ENCODE assay signal across 27 cellular contexts in the genomic region with DNA sequence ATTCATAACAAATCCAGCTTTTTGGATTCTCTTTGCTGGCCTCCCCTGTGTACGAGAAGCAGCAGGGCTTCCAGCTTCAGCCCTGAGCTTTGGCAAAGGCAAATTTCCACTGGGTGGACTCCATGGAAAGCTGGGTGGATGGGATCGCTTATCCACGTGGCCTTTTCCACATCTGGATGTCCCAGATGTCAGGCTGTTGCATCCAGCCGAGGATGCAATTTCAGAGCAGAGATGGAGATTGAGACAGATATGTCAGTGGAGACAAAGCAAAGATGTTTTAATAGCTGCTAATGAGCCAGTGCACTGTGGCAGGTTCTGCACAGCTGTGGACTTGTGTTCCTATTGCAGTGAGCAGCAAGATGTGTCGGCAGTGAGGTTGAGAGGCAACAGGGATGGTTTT. TPM values are rescaled to one million over a fixed set of nuclear protein-coding genes. Genes with fewer than 3 reads are reported as not detected.
A peak's percentile ranks its signal among the peaks of the same experiment; 100 is the strongest.
DNase-seq lines count a peak whose midpoint lies in the region; ATAC-seq and TF ChIP-seq lines count a peak whose summit lies in the region.
"Had no signal": no experiment of that assay in that cellular context is flagged by ENCODE, and none has a peak within 500 bp of the region (broad histone marks: within the 10 kb centered on the region; RNA-seq: fewer than 3 reads in every experiment).

No MANE protein-coding gene starts in this region.

- no peaks in the 10 kb centered on the region for H3F3A ChIP-seq in SK-N-SH (replicated peaks; ENCODE audit: insufficient read depth)

- H3K27ac ChIP-seq in SK-N-SH (ENCODE audit: low read depth in 2 of 2, low read length in 1 of 2), result peak overlapping the region in 1 of 2 experiments; percentile 64; a peak in 2 of 4 replicates
- H3K27ac ChIP-seq: HL-60, PC-9, SK-N-MC had no signal

- peak; percentile 3; the same call in 1 of the 2 replicates for TF ChIP-seq RAD21 in SK-N-SH (IDR thresholded peaks at IDR 0.05; ENCODE audit: low read length)

- 15% methylated on average over 5 of the region's 5 CpGs for WGBS in SK-N-SH (ENCODE audit: low lambda C conversion rate)

- no peak overlapping the region for H2AFZ ChIP-seq in SK-N-SH (ENCODE audit: low read depth)
- H2AFZ ChIP-seq: PC-9 had no signal

- ATAC-seq in HG03135 (IDR thresholded peaks at IDR 0.05; ENCODE audit: unreplicated experiment), result no peak
- ATAC-seq: HepG2, K562 had no signal

- no peaks in the 10 kb centered on the region for H3K79me2 ChIP-seq in SK-N-SH (ENCODE audit: insufficient read depth)

- CTCF ChIA-PET in SK-N-SH (lab: Yijun Ruan, JAX), result interaction anchor here (0.9 to 2.5 kb wide), 13 partner anchors 9 to 563 kb away, joined by 3 to 13 read pairs (median 4); a partner anchor contains a TSS

- no peak for TF ChIP-seq CTCF in SK-N-SH (IDR thresholded peaks at IDR 0.05)

- H3K36me3 ChIP-seq in SK-N-SH (replicated peaks in 1 of 2; ENCODE audit: control insufficient read depth in 1 of 2, insufficient read depth in 2 of 2, low read length in 1 of 2), result no peaks in the 10 kb centered on the region
- H3K36me3 ChIP-seq: BE2C had no signal

- TF ChIP-seq EP300 in SK-N-SH (IDR thresholded peaks at IDR 0.05; ENCODE audit: borderline replicate concordance in 1 of 2, low read depth in 1 of 2, low read length in 1 of 2), result peak in 1 of 2 experiments; percentile 94; a peak in 2 of 4 replicates

- POLR2A ChIA-PET in SK-N-SH (lab: Yijun Ruan, JAX), result interaction anchor here (1.2 to 1.8 kb wide), 2 partner anchors 13 to 15 kb away, joined by 4 to 8 read pairs; no protein-coding TSS in a partner anchor

- H3K9me3 ChIP-seq in SK-N-SH, result no peaks in the 10 kb centered on the region
- H3K9me3 ChIP-seq: BE2C had no signal

- H3K4me1 ChIP-seq in SK-N-SH (ENCODE audit: control insufficient read depth in 1 of 2, insufficient read depth in 2 of 2, low read depth in 1 of 2, low read length in 1 of 2), result peaks cover 0 to 38% of the 10 kb centered on the region in 2 experiments; a peak in 2 of 4 replicates
- H3K4me1 ChIP-seq: BE2C had no signal

- peak; percentile 79 for DNase-seq in SK-N-SH
- DNase-seq in ecto neural progenitor cell (ENCODE audit: low spot score), result peak; percentile 15
- peak; percentile 37 for DNase-seq in mesenteric fat pad (ENCODE audit: low spot score)
- DNase-seq in ureter (ENCODE audit: low spot score), result peak; percentile 15
- no peak for DNase-seq in stimulated activated CD4-positive, alpha-beta T cell treated with anti-CD3 and anti-CD28 coated beads, Interleukin-4, amount 100 ng/mL, for 4 hours
- no peak for DNase-seq in NCI-H510A treated with DMSO at 0.1 percent for 48 hours (lab: John Stamatoyannopoulos, UW)
- DNase-seq: BE2C; CD4-positive, CD25-positive, alpha-beta regulatory T cell; COR-L47; DMS79; H7; MM.1S; NCI-H1048; NCI-H1417 treated with DMSO at 0.1 percent for 48 hours; NCI-H187 treated with DMSO at 0.1 percent for 48 hours; NCI-H510A; NCI-H748 treated with DMSO at 0.1 percent for 48 hours; RPMI8226; SHP77 treated with DMSO at 0.1 percent for 48 hours had no signal

- no peaks in the 10 kb centered on the region for H4K20me1 ChIP-seq in SK-N-SH (ENCODE audit: insufficient read depth)

- no peaks in the 10 kb centered on the region for H3K9me2 ChIP-seq in SK-N-SH

- no peak overlapping the region for H3K4me3 ChIP-seq in SK-N-SH (ENCODE audit: low read depth in 2 of 2, low read length in 1 of 2)
- H3K4me3 ChIP-seq: K562, PC-9, SK-N-MC had no signal

- H3K9ac ChIP-seq in SK-N-SH, result no peak overlapping the region

- no peaks in the 10 kb centered on the region for H3K27me3 ChIP-seq in SK-N-SH (ENCODE audit: insufficient read depth)
- H3K27me3 ChIP-seq: BE2C had no signal

- H3K4me2 ChIP-seq in SK-N-SH, result no peak overlapping the region
- H3K4me2 ChIP-seq: PC-9 had no signal

TF ChIP-seq in SK-N-SH, 30 proteins besides CTCF, POLR2A, EP300 and RAD21:
- TF ChIP-seq MEF2A (IDR thresholded peaks at IDR 0.05; ENCODE audit: borderline replicate concordance, low read depth) (no peak), ELF1 (IDR thresholded peaks at IDR 0.05) (no peak), POLR2AphosphoS5 (IDR thresholded peaks at IDR 0.05; ENCODE audit: low read depth, low read length) (0 out of 2 replicates have a peak, but pooled peaks have one; percentile 28), SMC3 (IDR thresholded peaks at IDR 0.05; ENCODE audit: low read depth, low read length) (no peak), CHD2 (IDR thresholded peaks at IDR 0.05; ENCODE audit: low read length, partially characterized antibody) (peak; percentile 84), GABPA (IDR thresholded peaks at IDR 0.05; ENCODE audit: low read depth) (no peak), TCF12 (IDR thresholded peaks at IDR 0.05) (peak; percentile 63), MXI1 (IDR thresholded peaks at IDR 0.05; ENCODE audit: low read depth, low read length) (peak; percentile 58; the same call in 1 of the 2 replicates), RCOR1 (IDR thresholded peaks at IDR 0.05; ENCODE audit: low read length) (peak; percentile 95), YY1 (IDR thresholded peaks at IDR 0.05; ENCODE audit: low read depth) (no peak), GATA2 (CRISPR knock-in tag; IDR thresholded peaks at IDR 0.05) (peak; percentile 96), FOXJ3 (CRISPR knock-in tag; IDR thresholded peaks at IDR 0.05) (peak; percentile 81), FOXM1 (IDR thresholded peaks at IDR 0.05; ENCODE audit: low read depth) (no peak), RXRA (IDR thresholded peaks at IDR 0.05; ENCODE audit: borderline replicate concordance, low read depth) (no peak), NRF1 (IDR thresholded peaks at IDR 0.05; ENCODE audit: low read depth, low read length) (no peak)
- TF ChIP-seq, protein P1, sequence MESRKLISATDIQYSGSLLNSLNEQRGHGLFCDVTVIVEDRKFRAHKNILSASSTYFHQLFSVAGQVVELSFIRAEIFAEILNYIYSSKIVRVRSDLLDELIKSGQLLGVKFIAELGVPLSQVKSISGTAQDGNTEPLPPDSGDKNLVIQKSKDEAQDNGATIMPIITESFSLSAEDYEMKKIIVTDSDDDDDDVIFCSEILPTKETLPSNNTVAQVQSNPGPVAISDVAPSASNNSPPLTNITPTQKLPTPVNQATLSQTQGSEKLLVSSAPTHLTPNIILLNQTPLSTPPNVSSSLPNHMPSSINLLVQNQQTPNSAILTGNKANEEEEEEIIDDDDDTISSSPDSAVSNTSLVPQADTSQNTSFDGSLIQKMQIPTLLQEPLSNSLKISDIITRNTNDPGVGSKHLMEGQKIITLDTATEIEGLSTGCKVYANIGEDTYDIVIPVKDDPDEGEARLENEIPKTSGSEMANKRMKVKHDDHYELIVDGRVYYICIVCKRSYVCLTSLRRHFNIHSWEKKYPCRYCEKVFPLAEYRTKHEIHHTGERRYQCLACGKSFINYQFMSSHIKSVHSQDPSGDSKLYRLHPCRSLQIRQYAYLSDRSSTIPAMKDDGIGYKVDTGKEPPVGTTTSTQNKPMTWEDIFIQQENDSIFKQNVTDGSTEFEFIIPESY (IDR thresholded peaks at IDR 0.05; ENCODE audit: borderline replicate concordance, low read depth), result no peak
- TF ChIP-seq, protein P2, sequence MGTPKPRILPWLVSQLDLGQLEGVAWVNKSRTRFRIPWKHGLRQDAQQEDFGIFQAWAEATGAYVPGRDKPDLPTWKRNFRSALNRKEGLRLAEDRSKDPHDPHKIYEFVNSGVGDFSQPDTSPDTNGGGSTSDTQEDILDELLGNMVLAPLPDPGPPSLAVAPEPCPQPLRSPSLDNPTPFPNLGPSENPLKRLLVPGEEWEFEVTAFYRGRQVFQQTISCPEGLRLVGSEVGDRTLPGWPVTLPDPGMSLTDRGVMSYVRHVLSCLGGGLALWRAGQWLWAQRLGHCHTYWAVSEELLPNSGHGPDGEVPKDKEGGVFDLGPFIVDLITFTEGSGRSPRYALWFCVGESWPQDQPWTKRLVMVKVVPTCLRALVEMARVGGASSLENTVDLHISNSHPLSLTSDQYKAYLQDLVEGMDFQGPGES (IDR thresholded peaks at IDR 0.05; ENCODE audit: low read depth, low read length), result no peak
- TF ChIP-seq, protein P3, sequence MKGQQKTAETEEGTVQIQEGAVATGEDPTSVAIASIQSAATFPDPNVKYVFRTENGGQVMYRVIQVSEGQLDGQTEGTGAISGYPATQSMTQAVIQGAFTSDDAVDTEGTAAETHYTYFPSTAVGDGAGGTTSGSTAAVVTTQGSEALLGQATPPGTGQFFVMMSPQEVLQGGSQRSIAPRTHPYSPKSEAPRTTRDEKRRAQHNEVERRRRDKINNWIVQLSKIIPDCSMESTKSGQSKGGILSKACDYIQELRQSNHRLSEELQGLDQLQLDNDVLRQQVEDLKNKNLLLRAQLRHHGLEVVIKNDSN (IDR thresholded peaks at IDR 0.05; ENCODE audit: borderline replicate concordance, low read depth), result no peak
- TF ChIP-seq, protein P4, sequence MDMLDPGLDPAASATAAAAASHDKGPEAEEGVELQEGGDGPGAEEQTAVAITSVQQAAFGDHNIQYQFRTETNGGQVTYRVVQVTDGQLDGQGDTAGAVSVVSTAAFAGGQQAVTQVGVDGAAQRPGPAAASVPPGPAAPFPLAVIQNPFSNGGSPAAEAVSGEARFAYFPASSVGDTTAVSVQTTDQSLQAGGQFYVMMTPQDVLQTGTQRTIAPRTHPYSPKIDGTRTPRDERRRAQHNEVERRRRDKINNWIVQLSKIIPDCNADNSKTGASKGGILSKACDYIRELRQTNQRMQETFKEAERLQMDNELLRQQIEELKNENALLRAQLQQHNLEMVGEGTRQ (IDR thresholded peaks at IDR 0.05; ENCODE audit: borderline replicate concordance, low read depth, low read length), result no peak
- TF ChIP-seq, protein P5, sequence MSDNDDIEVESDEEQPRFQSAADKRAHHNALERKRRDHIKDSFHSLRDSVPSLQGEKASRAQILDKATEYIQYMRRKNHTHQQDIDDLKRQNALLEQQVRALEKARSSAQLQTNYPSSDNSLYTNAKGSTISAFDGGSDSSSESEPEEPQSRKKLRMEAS (IDR thresholded peaks at IDR 0.05; ENCODE audit: low read depth), result no peak

RNA-seq across cellular contexts. Expression of a gene that starts 36.0 kb away (rescaled TPM):
- polyA plus RNA-seq in SK-N-SH (2012; rRNA removed), result not detected in 2 replicates
- 0.12 TPM in 1 of 2 replicates, not detected in the other for polyA plus RNA-seq in SK-N-SH (2012; cell fraction: cytosol; rRNA removed)
- polyA plus RNA-seq in SK-N-SH (2012; cell fraction: nucleus; rRNA removed), result 0.11 and 0.15 TPM in 2 replicates
- total RNA-seq in mesenteric fat pad (not detected), ureter (67.4 TPM)
- total RNA-seq: A673; CD4-positive, CD25-positive, alpha-beta regulatory T cell; HepG2; K562; LHCN-M2 had no signal
- polyA plus RNA-seq: CD4-positive, CD25-positive, alpha-beta regulatory T cell; HepG2; K562 had no signal

Comparison
In these comparisons a context has a peak if more than half of its experiments do, and no peak if none do; other contexts are left out.
1. DNase-seq: peak in SK-N-SH (single experiment), ecto neural progenitor cell (single experiment), mesenteric fat pad (single experiment) and ureter (single experiment); none in stimulated activated CD4-positive, alpha-beta T cell treated with anti-CD3 and anti-CD28 coated beads, Interleukin-4, amount 100 ng/mL, for 4 hours (0 of 2) and NCI-H510A treated with DMSO at 0.1 percent for 48 hours (single experiment).
2. RNA of a gene that starts 36.0 kb away (total RNA-seq): 67.4 TPM in ureter (single experiment); not detected in mesenteric fat pad (single experiment); every median in the first group is over 10 times any median in the second.